8 cellular contexts compared by ENCODE assay signal in genomic region chr22:41446639-41447434, GRCh38. TPM values are rescaled to one million over a fixed set of nuclear protein-coding genes. Genes with fewer than 3 reads are reported as not detected.
DNase-seq lines count a peak whose midpoint lies in the region; ATAC-seq and TF ChIP-seq lines count a peak whose summit lies in the region.

A gene with protein sequence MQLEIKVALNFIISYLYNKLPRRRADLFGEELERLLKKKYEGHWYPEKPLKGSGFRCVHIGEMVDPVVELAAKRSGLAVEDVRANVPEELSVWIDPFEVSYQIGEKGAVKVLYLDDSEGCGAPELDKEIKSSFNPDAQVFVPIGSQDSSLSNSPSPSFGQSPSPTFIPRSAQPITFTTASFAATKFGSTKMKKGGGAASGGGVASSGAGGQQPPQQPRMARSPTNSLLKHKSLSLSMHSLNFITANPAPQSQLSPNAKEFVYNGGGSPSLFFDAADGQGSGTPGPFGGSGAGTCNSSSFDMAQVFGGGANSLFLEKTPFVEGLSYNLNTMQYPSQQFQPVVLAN (minus strand): TSS chr22:41446801. CDS start chr22:41437345, 9,456 bp downstream.

- WGBS in liver: under 1% methylated on average over 85 of the region's 85 CpGs

- peak within 1 kb of the TSS; percentile 69 to 98 (median 96) for H3K4me3 ChIP-seq in liver (ENCODE audit: low read depth in 1 of 3, low read length in 3 of 3)

- H3K9ac ChIP-seq in liver (ENCODE audit: low read depth in 1 of 2, low read length in 2 of 2): peak within 1 kb of the TSS; percentile 91 to 99

- H3K4me1 ChIP-seq in liver (ENCODE audit: control insufficient read depth in 4 of 4, insufficient read depth in 4 of 4, low read length in 3 of 4): peaks cover 6 to 29% (median 25%) of the 10 kb centered on the region in 4 donors

- peak; percentile 89 for DNase-seq in AG08395 (ENCODE audit: low spot score)
- DNase-seq in NCI-H82 treated with DMSO at 0.1 percent for 48 hours (lab: John Stamatoyannopoulos, UW; ENCODE audit: unreplicated experiment): peak; percentile 76
- peak; percentile 95 to 96 for DNase-seq in activated CD4-positive, alpha-beta T cell treated with anti-CD3 and anti-CD28 coated beads, Interleukin-2, amount 50 U/mL, for 48 hours
- peak; percentile 91 to 97 for DNase-seq in dermis microvascular lymphatic vessel endothelial cell (ENCODE audit: low read depth in 2 of 2)
- DNase-seq in stimulated activated CD4-positive, alpha-beta T cell treated with anti-CD3 and anti-CD28 coated beads, Interleukin-4, amount 100 ng/mL, for 1 hour: peak; percentile 94

- no peak for TF ChIP-seq CTCF in liver (IDR thresholded peaks at IDR 0.05; ENCODE audit: low read depth, low read length, missing input control)

- H3K36me3 ChIP-seq in liver (ENCODE audit: control insufficient read depth in 4 of 4, insufficient read depth in 3 of 4, low read depth in 1 of 4, low read length in 3 of 4): no peaks in the 10 kb centered on the region

- peak; percentile 34 for ATAC-seq in GM19043 (IDR thresholded peaks at IDR 0.05; ENCODE audit: low read depth, unreplicated experiment)
- ATAC-seq in HG03565 (IDR thresholded peaks at IDR 0.05; ENCODE audit: unreplicated experiment): peak; percentile 26

- no peaks in the 10 kb centered on the region for H3K9me3 ChIP-seq in liver (ENCODE audit: control insufficient read depth in 4 of 4, low read length in 3 of 4)

- no peaks in the 10 kb centered on the region for H3K27me3 ChIP-seq in liver (ENCODE audit: control insufficient read depth in 4 of 4, insufficient read depth in 4 of 4, low read length in 3 of 4)

- peak within 1 kb of the TSS; percentile 90 to 100 for H3K27ac ChIP-seq in liver (ENCODE audit: low read depth in 1 of 2, low read length in 2 of 2)

- TF ChIP-seq RAD21 in liver (IDR thresholded peaks at IDR 0.05): peak; percentile 47 to 56

TF ChIP-seq in liver, 16 proteins besides CTCF, POLR2A, EP300 and RAD21:
- TF ChIP-seq RXRA (IDR thresholded peaks at IDR 0.05) (peak; percentile 63 to 71), JUND (IDR thresholded peaks at IDR 0.05) (no peak), FOXA1 (IDR thresholded peaks at IDR 0.05) (peak; percentile 37), ZBTB33 (IDR thresholded peaks at IDR 0.05) (no peak), YY1 (IDR thresholded peaks at IDR 0.05) (peak; percentile 66), EGR1 (IDR thresholded peaks at IDR 0.05; ENCODE audit: low read depth in 2 of 2) (peak; percentile 16 to 61), SP1 (IDR thresholded peaks at IDR 0.05) (peak; percentile 95), HNF4G (IDR thresholded peaks at IDR 0.05) (no peak), GABPA (IDR thresholded peaks at IDR 0.05 in 1 of 2, conservative IDR thresholded peaks at IDR 0.05 in 1 of 2) (no peak), TAF1 (conservative IDR thresholded peaks at IDR 0.05) (peak; percentile 98), FOXA2 (IDR thresholded peaks at IDR 0.05) (peak; percentile 28), HNF4A (conservative IDR thresholded peaks at IDR 0.05) (peak; percentile 36 to 64), NR2F2 (IDR thresholded peaks at IDR 0.05) (peak; percentile 65)
- TF ChIP-seq, protein P1, sequence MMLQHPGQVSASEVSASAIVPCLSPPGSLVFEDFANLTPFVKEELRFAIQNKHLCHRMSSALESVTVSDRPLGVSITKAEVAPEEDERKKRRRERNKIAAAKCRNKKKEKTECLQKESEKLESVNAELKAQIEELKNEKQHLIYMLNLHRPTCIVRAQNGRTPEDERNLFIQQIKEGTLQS (IDR thresholded peaks at IDR 0.05): no peak
- TF ChIP-seq, protein P2, sequence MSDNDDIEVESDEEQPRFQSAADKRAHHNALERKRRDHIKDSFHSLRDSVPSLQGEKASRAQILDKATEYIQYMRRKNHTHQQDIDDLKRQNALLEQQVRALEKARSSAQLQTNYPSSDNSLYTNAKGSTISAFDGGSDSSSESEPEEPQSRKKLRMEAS (IDR thresholded peaks at IDR 0.05): no peak
- TF ChIP-seq, protein P3, sequence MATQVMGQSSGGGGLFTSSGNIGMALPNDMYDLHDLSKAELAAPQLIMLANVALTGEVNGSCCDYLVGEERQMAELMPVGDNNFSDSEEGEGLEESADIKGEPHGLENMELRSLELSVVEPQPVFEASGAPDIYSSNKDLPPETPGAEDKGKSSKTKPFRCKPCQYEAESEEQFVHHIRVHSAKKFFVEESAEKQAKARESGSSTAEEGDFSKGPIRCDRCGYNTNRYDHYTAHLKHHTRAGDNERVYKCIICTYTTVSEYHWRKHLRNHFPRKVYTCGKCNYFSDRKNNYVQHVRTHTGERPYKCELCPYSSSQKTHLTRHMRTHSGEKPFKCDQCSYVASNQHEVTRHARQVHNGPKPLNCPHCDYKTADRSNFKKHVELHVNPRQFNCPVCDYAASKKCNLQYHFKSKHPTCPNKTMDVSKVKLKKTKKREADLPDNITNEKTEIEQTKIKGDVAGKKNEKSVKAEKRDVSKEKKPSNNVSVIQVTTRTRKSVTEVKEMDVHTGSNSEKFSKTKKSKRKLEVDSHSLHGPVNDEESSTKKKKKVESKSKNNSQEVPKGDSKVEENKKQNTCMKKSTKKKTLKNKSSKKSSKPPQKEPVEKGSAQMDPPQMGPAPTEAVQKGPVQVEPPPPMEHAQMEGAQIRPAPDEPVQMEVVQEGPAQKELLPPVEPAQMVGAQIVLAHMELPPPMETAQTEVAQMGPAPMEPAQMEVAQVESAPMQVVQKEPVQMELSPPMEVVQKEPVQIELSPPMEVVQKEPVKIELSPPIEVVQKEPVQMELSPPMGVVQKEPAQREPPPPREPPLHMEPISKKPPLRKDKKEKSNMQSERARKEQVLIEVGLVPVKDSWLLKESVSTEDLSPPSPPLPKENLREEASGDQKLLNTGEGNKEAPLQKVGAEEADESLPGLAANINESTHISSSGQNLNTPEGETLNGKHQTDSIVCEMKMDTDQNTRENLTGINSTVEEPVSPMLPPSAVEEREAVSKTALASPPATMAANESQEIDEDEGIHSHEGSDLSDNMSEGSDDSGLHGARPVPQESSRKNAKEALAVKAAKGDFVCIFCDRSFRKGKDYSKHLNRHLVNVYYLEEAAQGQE (IDR thresholded peaks at IDR 0.05): peak; percentile 96
TF ChIP-seq in liver: peak in this region for 10.

RNA-seq across cellular contexts. Expression of the gene that starts here (rescaled TPM):
- total RNA-seq in dermis microvascular lymphatic vessel endothelial cell: 11.3 and 17.7 TPM in 2 replicates
- 10 to 100 TPM; 11.6 to 17.1 TPM for total RNA-seq in liver
- polyA plus RNA-seq in liver: 10 to 100 TPM in 1 of 2 donors, 1 to 10 TPM in 1; 9.8 to 12.9 TPM

Comparison
In these comparisons a context has a peak if more than half of its experiments do, and no peak if none do; other contexts are left out.
1. Peak in every context shown above with its lines: DNase-seq, ATAC-seq, H3K4me3 ChIP-seq and H3K27ac ChIP-seq.